ENCODE assay signal across 9 cellular contexts in genomic region chr6:73774311-73774766, GRCh38.
A peak's percentile ranks its signal among the peaks of the same experiment; 100 is the strongest.
DNase-seq lines count a peak whose midpoint lies in the region; ATAC-seq and TF ChIP-seq lines count a peak whose summit lies in the region.
"Had no signal": no experiment of that assay in that cellular context is flagged by ENCODE, and none has a peak within 500 bp of the region (broad histone marks: within the 10 kb centered on the region; RNA-seq: fewer than 3 reads in every experiment).

No MANE protein-coding gene starts in this region.

- H3K27me3 ChIP-seq in MG63 (no peaks in the 10 kb centered on the region), fibroblast of lung (ENCODE audit: control insufficient read depth, insufficient read depth, low read length) (no peaks in the 10 kb centered on the region), smooth muscle cell (ENCODE audit: low read depth) (no peaks in the 10 kb centered on the region)

- 0% methylated on average over 1 of the region's 1 CpG for WGBS in smooth muscle cell (ENCODE audit: low lambda C conversion rate)

- H3K9me3 ChIP-seq in MG63 (no peaks in the 10 kb centered on the region), fibroblast of lung (ENCODE audit: control insufficient read depth, insufficient read depth, low read depth, low read length) (no peaks in the 10 kb centered on the region), smooth muscle cell (replicated peaks; ENCODE audit: low read depth) (no peaks in the 10 kb centered on the region)

- H3F3A ChIP-seq in smooth muscle cell (ENCODE audit: low read depth) = no peaks in the 10 kb centered on the region

- H3K79me2 ChIP-seq in fibroblast of lung (ENCODE audit: control insufficient read depth, insufficient read depth, low read length) (no peaks in the 10 kb centered on the region), smooth muscle cell (ENCODE audit: low read depth) (no peaks in the 10 kb centered on the region)

- no peak overlapping the region for H3K27ac ChIP-seq in fibroblast of lung (ENCODE audit: insufficient read depth, low read length)
- H3K27ac ChIP-seq in smooth muscle cell (ENCODE audit: low read depth) = peak overlapping the region; percentile 4

- no peak overlapping the region for H3K4me3 ChIP-seq in MG63
- no peak overlapping the region for H3K4me3 ChIP-seq in fibroblast of lung (replicated peaks in 1 of 4; ENCODE audit: control extremely low read depth in 1 of 4, insufficient read depth in 1 of 4, low read depth in 3 of 4, low read length in 4 of 4)
- no peak overlapping the region for H3K4me3 ChIP-seq in smooth muscle cell
- H3K4me3 ChIP-seq: skin epidermis had no signal

- no peak for TF ChIP-seq CTCF in fibroblast of lung (conservative IDR thresholded peaks at IDR 0.05 in 1 of 2, IDR thresholded peaks at IDR 0.05 in 1 of 2; ENCODE audit: low read depth in 1 of 2, low read length in 2 of 2)
- no peak for TF ChIP-seq CTCF in smooth muscle cell (IDR thresholded peaks at IDR 0.05; ENCODE audit: borderline replicate concordance, insufficient read depth, poor library complexity, severe bottlenecking)

- H3K4me2 ChIP-seq in fibroblast of lung (ENCODE audit: extremely low read depth, insufficient read depth, low read length) (no peak overlapping the region), smooth muscle cell (no peak overlapping the region)

- H3K4me1 ChIP-seq in fibroblast of lung (ENCODE audit: control insufficient read depth, extremely low read depth, insufficient read depth, low read length) (peaks cover 2% of the 10 kb centered on the region), smooth muscle cell (ENCODE audit: low read depth) (peaks cover 5% of the 10 kb centered on the region)

- H4K20me1 ChIP-seq in fibroblast of lung (ENCODE audit: control insufficient read depth, extremely low read depth, insufficient read depth, low read length) = peaks cover 2% of the 10 kb centered on the region
- H4K20me1 ChIP-seq in smooth muscle cell (ENCODE audit: low read depth) = no peaks in the 10 kb centered on the region

- ATAC-seq in GM19463 (IDR thresholded peaks at IDR 0.05; ENCODE audit: unreplicated experiment) = peak; percentile 79
- ATAC-seq in HG02970 (IDR thresholded peaks at IDR 0.05; ENCODE audit: low FRiP score, unreplicated experiment) = no peak

- no peak overlapping the region for H3K9ac ChIP-seq in fibroblast of lung (ENCODE audit: insufficient read depth, low read length)
- H3K9ac ChIP-seq in smooth muscle cell (ENCODE audit: low read depth) = no peak overlapping the region

- peak; percentile 79 for DNase-seq in MG63
- DNase-seq in fibroblast of lung (ENCODE audit: low read depth in 2 of 2) = peak; percentile 85 to 91
- no peak for DNase-seq in smooth muscle cell (lab: John Stamatoyannopoulos, UW; ENCODE audit: unreplicated experiment)
- DNase-seq in medulla oblongata (ENCODE audit: extremely low spot score) = no peak
- DNase-seq in NCI-H2196 (lab: John Stamatoyannopoulos, UW; ENCODE audit: unreplicated experiment) = no peak
- no peak for DNase-seq in SHP77 treated with DMSO at 0.1 percent for 48 hours (lab: John Stamatoyannopoulos, UW)

- peaks cover 3% of the 10 kb centered on the region for H3K36me3 ChIP-seq in MG63
- H3K36me3 ChIP-seq in fibroblast of lung (ENCODE audit: control insufficient read depth, insufficient read depth, low read length) = no peaks in the 10 kb centered on the region
- H3K36me3 ChIP-seq in smooth muscle cell (ENCODE audit: low read depth) = no peaks in the 10 kb centered on the region

- peak overlapping the region; percentile 35 for H2AFZ ChIP-seq in fibroblast of lung (ENCODE audit: low read length)
- no peak overlapping the region for H2AFZ ChIP-seq in smooth muscle cell (ENCODE audit: low read depth)

Comparison
In these comparisons a context has a peak if more than half of its experiments do, and no peak if none do; other contexts are left out.
1. DNase-seq: peak in MG63 (single experiment) and fibroblast of lung (2 of 2); none in smooth muscle cell (single experiment), medulla oblongata (single experiment), NCI-H2196 (single experiment) and SHP77 treated with DMSO at 0.1 percent for 48 hours (single experiment).